ENCODE assay signal across 23 cellular contexts in genomic region chr16:22302776-22303363, GRCh38.
"Had no signal": no experiment of that assay in that cellular context is flagged by ENCODE, and none has a peak within 500 bp of the region (broad histone marks: within the 10 kb centered on the region; RNA-seq: fewer than 3 reads in every experiment).

No MANE protein-coding gene starts in this region.

- ATAC-seq: gastroesophageal sphincter, heart left ventricle, pancreas had no signal

- H3K4me3 ChIP-seq: colonic mucosa, esophagus muscularis mucosa, gastroesophageal sphincter, heart left ventricle, left ventricle myocardium inferior, pancreas, sigmoid colon, transverse colon, uterus had no signal

- H3K27me3 Mint-ChIP-seq: activated CD4-positive, alpha-beta T cell treated with anti-CD3 and anti-CD28 coated beads, Interleukin-2, amount 10 ng/mL, durations not matched to agents 24 days and 14 days had no signal

- H3K9me3 ChIP-seq: colonic mucosa, esophagus muscularis mucosa, gastroesophageal sphincter, heart left ventricle, left ventricle myocardium inferior, pancreas, sigmoid colon, transverse colon, uterus had no signal

- DNase-seq: activated CD4-positive, alpha-beta T cell treated with anti-CD3 and anti-CD28 coated beads, Interleukin-2, amount 10 ng/mL, durations not matched to agents 24 days and 14 days; activated CD4-positive, CD25-positive, alpha-beta regulatory T cell; activated CD8-positive, alpha-beta memory T cell treated with anti-CD3 and anti-CD28 coated beads for 24 hours; activated naive CD4-positive, alpha-beta T cell treated with anti-CD3 and anti-CD28 coated beads for 36 hours; aorta; brain microvascular endothelial cell; central memory CD4-positive, alpha-beta T cell; colonic mucosa; heart left ventricle; kidney glomerular epithelial cell; left ventricle myocardium inferior; mammary epithelial cell; midbrain; pancreas; sigmoid colon; stimulated activated naive CD4-positive, alpha-beta T cell; substantia nigra; T-helper 1 cell; T1000; transverse colon; uterus had no signal

- H3K36me3 ChIP-seq: colonic mucosa, uterus had no signal

- H3K4me1 ChIP-seq: colonic mucosa, uterus had no signal

- H3K9me3 Mint-ChIP-seq: activated CD4-positive, alpha-beta T cell treated with anti-CD3 and anti-CD28 coated beads, Interleukin-2, amount 10 ng/mL, durations not matched to agents 24 days and 14 days; activated naive CD4-positive, alpha-beta T cell treated with anti-CD3 and anti-CD28 coated beads for 36 hours had no signal

- H3K27ac Mint-ChIP-seq: activated CD4-positive, alpha-beta T cell treated with anti-CD3 and anti-CD28 coated beads, Interleukin-2, amount 10 ng/mL, durations not matched to agents 24 days and 14 days; activated naive CD4-positive, alpha-beta T cell treated with anti-CD3 and anti-CD28 coated beads for 36 hours had no signal

- H3K4me3 Mint-ChIP-seq: activated CD4-positive, alpha-beta T cell treated with anti-CD3 and anti-CD28 coated beads, Interleukin-2, amount 10 ng/mL, durations not matched to agents 24 days and 14 days; activated naive CD4-positive, alpha-beta T cell treated with anti-CD3 and anti-CD28 coated beads for 36 hours had no signal
